ENCODE assay signal across 8 cellular contexts in genomic region chr18:48663931-48664847, GRCh38.
DNase-seq lines count a peak whose midpoint lies in the region; ATAC-seq, FAIRE-seq and TF ChIP-seq lines count a peak whose summit lies in the region.

No MANE protein-coding gene starts in this region.

- H3K27me3 Mint-ChIP-seq in CD4-positive, alpha-beta T cell = peaks cover 3% of the 10 kb centered on the region
- no peaks in the 10 kb centered on the region for H3K27me3 Mint-ChIP-seq in astrocyte (ENCODE audit: low read depth, unreplicated experiment)

- H3K79me2 ChIP-seq in astrocyte (ENCODE audit: insufficient read depth, low read length) = peaks cover 37% of the 10 kb centered on the region

- no peak overlapping the region for H3K27ac Mint-ChIP-seq in CD4-positive, alpha-beta T cell
- H3K27ac Mint-ChIP-seq in astrocyte (ENCODE audit: unreplicated experiment) = no peak overlapping the region

- TF ChIP-seq CTCF in CD4-positive, alpha-beta T cell (IDR thresholded peaks at IDR 0.05) = peak; percentile 65
- peak; percentile 75 for TF ChIP-seq CTCF in astrocyte (IDR thresholded peaks at IDR 0.05; ENCODE audit: insufficient read depth, low read depth, low read length)
- TF ChIP-seq CTCF in gastrocnemius medialis (IDR thresholded peaks at IDR 0.05 in 4 of 5, conservative IDR thresholded peaks at IDR 0.05 in 1 of 5) = peak; percentile 81 to 92 (median 90)

- H3K4me1 Mint-ChIP-seq in CD4-positive, alpha-beta T cell (ENCODE audit: low read depth) = no peaks in the 10 kb centered on the region
- H3K4me1 Mint-ChIP-seq in astrocyte (ENCODE audit: low read depth, unreplicated experiment) = peaks cover 25% of the 10 kb centered on the region

- no peak overlapping the region for H3K4me3 ChIP-seq in astrocyte (ENCODE audit: insufficient read depth, low read depth, low read length)
- H3K4me3 ChIP-seq in gastrocnemius medialis = no peak overlapping the region

- no peak for TF ChIP-seq POLR2A in gastrocnemius medialis (IDR thresholded peaks at IDR 0.05)

- H3K36me3 Mint-ChIP-seq in CD4-positive, alpha-beta T cell (ENCODE audit: low read depth) = no peaks in the 10 kb centered on the region
- peaks cover 23% of the 10 kb centered on the region for H3K36me3 Mint-ChIP-seq in astrocyte (ENCODE audit: low read depth, unreplicated experiment)

- ATAC-seq in CD4-positive, alpha-beta T cell (ENCODE audit: poor library complexity) = no peak
- ATAC-seq in gastrocnemius medialis = peak; percentile 64 to 70
- no peak for ATAC-seq in HG03460 (IDR thresholded peaks at IDR 0.05; ENCODE audit: unreplicated experiment)

- H3K27me3 ChIP-seq in CD4-positive, alpha-beta T cell (ENCODE audit: control insufficient read depth, insufficient read depth, low read length) = no peaks in the 10 kb centered on the region
- H3K27me3 ChIP-seq in astrocyte (ENCODE audit: insufficient read depth, low read length) (no peaks in the 10 kb centered on the region), gastrocnemius medialis (no peaks in the 10 kb centered on the region)

- no peaks in the 10 kb centered on the region for H3K9me3 Mint-ChIP-seq in CD4-positive, alpha-beta T cell
- peaks cover 2% of the 10 kb centered on the region for H3K9me3 Mint-ChIP-seq in astrocyte (ENCODE audit: unreplicated experiment)

- no peak overlapping the region for H2AFZ ChIP-seq in astrocyte (ENCODE audit: low read depth, low read length)

- CTCF ChIA-PET in CD4-positive, alpha-beta T cell (lab: Charles Lee) = interaction anchor here (1.0 kb wide), 1 partner anchor 189 kb away, joined by 6 read pairs; no protein-coding TSS in a partner anchor

- peaks cover 7% of the 10 kb centered on the region for H3K9me3 ChIP-seq in CD4-positive, alpha-beta T cell (ENCODE audit: control insufficient read depth, low read length)
- H3K9me3 ChIP-seq in astrocyte (ENCODE audit: insufficient read depth, low read depth, low read length) (peaks cover 4% of the 10 kb centered on the region), gastrocnemius medialis (no peaks in the 10 kb centered on the region)

- DNase-seq in CD4-positive, alpha-beta T cell = peak; percentile 24 to 60 (median 35)
- peak; percentile 53 for DNase-seq in HK-2 (ENCODE audit: unreplicated experiment)
- peak; percentile 28 for DNase-seq in T follicular helper cell (ENCODE audit: low read depth)
- DNase-seq in astrocyte (ENCODE audit: low read depth) = peak; percentile 22
- DNase-seq in hippocampal formation (lab: John Stamatoyannopoulos, UW) = peak; percentile 45 to 73
- DNase-seq in gastrocnemius medialis = peak; percentile 41 to 60
- no peak for DNase-seq in GDM1 (lab: John Stamatoyannopoulos, UW)

- H3K4me1 ChIP-seq in astrocyte (ENCODE audit: insufficient read depth, low read length) (peaks cover 19% of the 10 kb centered on the region), gastrocnemius medialis (peaks cover 6 to 23% of the 10 kb centered on the region in 2 donors)

- in situ Hi-C loops in gastrocnemius medialis (cut with MboI; ENCODE audit: low sequenced_read_pairs in 4 of 4) = loop anchor here (5.0 to 10.0 kb wide), 3 partner anchors 187 to 192 kb away; no protein-coding TSS in a partner anchor

- no peak overlapping the region for H3K4me3 Mint-ChIP-seq in CD4-positive, alpha-beta T cell
- H3K4me3 Mint-ChIP-seq in astrocyte (ENCODE audit: unreplicated experiment) = no peak overlapping the region

- H3K9ac ChIP-seq in astrocyte (ENCODE audit: low read length) = no peak overlapping the region

- intact Hi-C loops in CD4-positive, alpha-beta T cell (cut with DNase I, micrococcal nuclease) = loop anchor here in 1 of 2 experiments (2.0 to 10.0 kb wide), 2 partner anchors 185 to 219 kb away; no protein-coding TSS in a partner anchor
- intact Hi-C loops in gastrocnemius medialis (cut with DNase I; ENCODE audit: low total_unique reads) = loop anchor here (1.0 to 5.0 kb wide), 3 partner anchors 62 to 188 kb away; no protein-coding TSS in a partner anchor

- FAIRE-seq in astrocyte (lab: Jason Lieb, UNC) = no peak

- H3K36me3 ChIP-seq in astrocyte (ENCODE audit: insufficient read depth, low read length) (peaks cover 18% of the 10 kb centered on the region), gastrocnemius medialis (no peaks in the 10 kb centered on the region)

- H3K27ac ChIP-seq in CD4-positive, alpha-beta T cell (ENCODE audit: low read depth, low read length) = no peak overlapping the region
- no peak overlapping the region for H3K27ac ChIP-seq in astrocyte (ENCODE audit: low read depth, low read length)
- H3K27ac ChIP-seq in gastrocnemius medialis = no peak overlapping the region

- no peak overlapping the region for H3K4me2 ChIP-seq in astrocyte (ENCODE audit: low read length)

- peaks cover 74% of the 10 kb centered on the region for H4K20me1 ChIP-seq in astrocyte (ENCODE audit: insufficient read depth, low read length)

- POLR2A ChIA-PET in CD4-positive, alpha-beta T cell (lab: Charles Lee) = no interaction called here

Comparison
In these comparisons a context has a peak if more than half of its experiments do, and no peak if none do; other contexts are left out.
1. ATAC-seq: peak in gastrocnemius medialis (2 of 2); none in CD4-positive, alpha-beta T cell (single experiment) and HG03460 (single experiment).
2. Peak in every context shown above with its lines, with median percentiles within 50 percentile points of each other: CTCF ChIP-seq.